ENCODE assay signal across 23 cellular contexts in the genomic region with DNA sequence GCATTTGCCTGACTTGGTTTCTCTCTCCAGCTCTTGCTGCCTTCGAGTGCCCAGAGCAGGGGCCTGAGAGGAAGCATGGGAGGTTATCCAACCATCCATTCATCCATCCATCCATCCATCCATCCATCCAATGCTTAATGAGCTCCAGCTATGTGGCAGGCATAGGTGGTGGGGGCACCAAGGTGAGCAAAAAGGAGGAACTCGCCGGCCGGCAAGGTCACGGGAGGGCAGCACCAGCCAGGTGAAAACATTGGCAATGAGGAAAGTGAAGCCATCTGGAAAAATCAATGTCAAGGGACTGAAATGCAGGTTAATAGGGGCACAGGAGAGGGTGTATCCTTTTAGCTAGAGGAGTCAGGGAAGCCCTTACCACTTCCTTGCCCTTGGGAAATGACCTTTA.
"Had no signal": no experiment of that assay in that cellular context is flagged by ENCODE, and none has a peak within 500 bp of the region (broad histone marks: within the 10 kb centered on the region; RNA-seq: fewer than 3 reads in every experiment).

No MANE protein-coding gene starts in this region.

- H3K9me3 Mint-ChIP-seq: activated B cell treated with CpG ODN at 0.5 μM for 24 hours; activated CD4-positive, alpha-beta T cell treated with anti-CD3 and anti-CD28 coated beads, Interleukin-2, amount 10 ng/mL, durations not matched to agents 24 days and 14 days; activated naive CD4-positive, alpha-beta T cell treated with anti-CD3 and anti-CD28 coated beads, Interleukin-2, amount 50 U/mL, for 24 hours; activated T-cell treated with anti-CD3 and anti-CD28 coated beads, Interleukin-2, amount 50 U/mL, for 24 hours; activated T-helper 1 cell treated with anti-CD3 and anti-CD28 coated beads, Interleukin-12 subunit alpha, Interleukin-12 subunit beta, Interleukin-2, Interleukin-4 antibody, amounts not matched to agents 30 ng/mL and 10 ng/mL and 1 ng/mL, durations not matched to agents 14 hours and 24 hours and 36 hours had no signal

- H3K27me3 Mint-ChIP-seq: activated naive CD4-positive, alpha-beta T cell treated with anti-CD3 and anti-CD28 coated beads, Interleukin-2, amount 50 U/mL, for 24 hours; activated T-cell treated with anti-CD3 and anti-CD28 coated beads, Interleukin-2, amount 50 U/mL, for 24 hours had no signal

- H3K9me3 ChIP-seq: breast epithelium had no signal

- H3K27ac Mint-ChIP-seq: activated B cell treated with CpG ODN at 0.5 μM for 24 hours; activated CD4-positive, alpha-beta T cell treated with anti-CD3 and anti-CD28 coated beads, Interleukin-2, amount 10 ng/mL, durations not matched to agents 24 days and 14 days; activated CD8-positive, alpha-beta memory T cell treated with anti-CD3 and anti-CD28 coated beads, Interleukin-2, amount 10 ng/mL, durations not matched to agents 7 days and 5 days; activated naive CD4-positive, alpha-beta T cell treated with anti-CD3 and anti-CD28 coated beads, Interleukin-2, amount 50 U/mL, for 24 hours; activated T-cell treated with anti-CD3 and anti-CD28 coated beads, Interleukin-2, amount 50 U/mL, for 24 hours; activated T-helper 1 cell treated with anti-CD3 and anti-CD28 coated beads, Interleukin-12 subunit alpha, Interleukin-12 subunit beta, Interleukin-2, Interleukin-4 antibody, amounts not matched to agents 30 ng/mL and 10 ng/mL and 1 ng/mL, durations not matched to agents 14 hours and 24 hours and 36 hours had no signal

- H3K4me1 Mint-ChIP-seq: activated B cell treated with CpG ODN at 0.5 μM for 24 hours had no signal

- H3K4me1 ChIP-seq: breast epithelium had no signal

- H3K27ac ChIP-seq: breast epithelium, SK-N-MC had no signal

- H3K36me3 Mint-ChIP-seq: activated CD8-positive, alpha-beta memory T cell treated with anti-CD3 and anti-CD28 coated beads, Interleukin-2, amount 10 ng/mL, durations not matched to agents 7 days and 5 days; activated naive CD4-positive, alpha-beta T cell treated with anti-CD3 and anti-CD28 coated beads, Interleukin-2, amount 50 U/mL, for 24 hours had no signal

- H3K4me3 ChIP-seq: breast epithelium, SK-N-MC had no signal

- DNase-seq: activated B cell treated with CpG ODN at 0.5 μM for 24 hours; activated CD4-positive, alpha-beta T cell treated with anti-CD3 and anti-CD28 coated beads for 1 hour; activated CD4-positive, alpha-beta T cell treated with anti-CD3 and anti-CD28 coated beads, Interleukin-2, amount 10 ng/mL, durations not matched to agents 24 days and 14 days; activated CD4-positive, alpha-beta T cell treated with anti-CD3 and anti-CD28 coated beads, Interleukin-2, amount 50 U/mL, for 48 hours; activated CD8-positive, alpha-beta memory T cell treated with anti-CD3 and anti-CD28 coated beads, Interleukin-2, amount 10 ng/mL, durations not matched to agents 7 days and 5 days; activated effector memory CD4-positive, alpha-beta T cell treated with Interleukin-2 at 50 U/mL for 16 hours; activated naive CD4-positive, alpha-beta T cell; activated T-cell treated with anti-CD3 and anti-CD28 coated beads, Interleukin-2, amount 50 U/mL, for 24 hours; aorta; central memory CD4-positive, alpha-beta T cell; Kasumi-1; KBM-7; NCI-H1105 treated with DMSO at 0.1 percent for 48 hours; NCI-H1436 treated with DMSO at 0.1 percent for 48 hours; NCI-H187 treated with DMSO at 0.1 percent for 48 hours; NCI-H345; NCI-H510A; NCI-H526 treated with DMSO at 0.1 percent for 48 hours; SW 1271 had no signal

- H3K27me3 ChIP-seq: breast epithelium had no signal

- H3K4me3 Mint-ChIP-seq: activated B cell treated with CpG ODN at 0.5 μM for 24 hours; activated CD4-positive, alpha-beta T cell treated with anti-CD3 and anti-CD28 coated beads, Interleukin-2, amount 10 ng/mL, durations not matched to agents 24 days and 14 days; activated CD8-positive, alpha-beta memory T cell treated with anti-CD3 and anti-CD28 coated beads, Interleukin-2, amount 10 ng/mL, durations not matched to agents 7 days and 5 days; activated naive CD4-positive, alpha-beta T cell treated with anti-CD3 and anti-CD28 coated beads, Interleukin-2, amount 50 U/mL, for 24 hours; activated T-cell treated with anti-CD3 and anti-CD28 coated beads, Interleukin-2, amount 50 U/mL, for 24 hours; activated T-helper 1 cell treated with anti-CD3 and anti-CD28 coated beads, Interleukin-12 subunit alpha, Interleukin-12 subunit beta, Interleukin-2, Interleukin-4 antibody, amounts not matched to agents 30 ng/mL and 10 ng/mL and 1 ng/mL, durations not matched to agents 14 hours and 24 hours and 36 hours had no signal

- H3K36me3 ChIP-seq: breast epithelium had no signal
